In the genomic region with DNA sequence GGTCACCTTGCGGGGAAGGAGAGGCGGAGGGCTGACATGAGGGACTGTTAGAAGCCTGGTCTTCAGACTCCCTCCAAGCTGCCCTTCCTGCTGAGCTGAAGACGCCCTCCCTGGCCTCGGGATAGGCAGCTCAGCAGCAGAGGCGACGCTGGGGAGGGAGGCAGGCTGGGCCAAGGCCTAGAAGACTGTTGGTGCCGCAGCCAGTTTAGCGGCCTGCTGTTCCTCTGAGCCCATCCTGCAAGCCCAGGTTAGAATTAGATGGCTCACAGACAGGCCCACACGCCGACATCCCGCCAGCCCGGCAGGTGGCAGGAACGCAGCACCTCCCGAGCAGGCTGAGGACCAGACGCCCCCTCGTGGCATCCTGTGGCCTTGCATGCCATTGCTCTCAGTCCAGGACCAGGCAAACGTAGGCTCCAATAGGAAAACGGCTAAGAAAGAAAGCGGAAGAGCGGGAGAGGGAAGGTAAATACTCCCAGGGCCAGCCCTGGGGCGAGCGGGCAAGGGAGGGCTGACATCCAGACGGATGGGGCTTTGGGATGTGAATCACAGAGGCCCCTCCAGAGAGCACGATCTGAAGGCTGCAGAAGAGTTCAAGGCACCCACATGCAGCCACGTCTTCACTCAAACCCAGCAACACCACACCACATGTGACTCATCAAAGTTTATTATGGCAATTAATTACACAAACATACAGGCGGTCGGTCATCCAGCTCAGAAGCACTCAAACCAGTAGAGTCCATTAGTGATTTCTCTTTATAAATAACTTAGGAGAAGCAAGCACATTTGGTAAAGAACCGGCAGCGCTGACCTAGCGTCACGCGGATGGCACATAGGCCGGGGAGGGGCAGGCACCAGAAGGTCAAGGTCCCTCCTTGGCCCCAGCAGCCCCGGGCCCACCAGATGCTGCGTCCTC, we compare ENCODE assay signal across 8 cellular contexts. TPM values are rescaled to one million over a fixed set of nuclear protein-coding genes. Genes with fewer than 3 reads are reported as not detected.
DNase-seq lines count a peak whose midpoint lies in the region; ATAC-seq and TF ChIP-seq lines count a peak whose summit lies in the region.

No MANE protein-coding gene starts in this region.

- H2AFZ ChIP-seq in trophoblast cell (ENCODE audit: insufficient read depth, low read length, poor library complexity) = no peak overlapping the region

- no peak for TF ChIP-seq EP300 in gastroesophageal sphincter (IDR thresholded peaks at IDR 0.05)

- intact Hi-C loops in upper lobe of right lung (cut with DNase I) = no loop called here

- H3K79me1 ChIP-seq in trophoblast cell (ENCODE audit: low read length) = peaks cover 2% of the 10 kb centered on the region

- no peak overlapping the region for H3K4me2 ChIP-seq in trophoblast cell (ENCODE audit: low read length)

- DNase-seq in D341Med (ENCODE audit: low spot score) (peak; percentile 96), M059J (ENCODE audit: low read depth) (peak; percentile 97), trophoblast cell (peak; percentile 87 to 92), upper lobe of right lung (peak; percentile 93), NCI-H524 treated with DMSO at 0.1 percent for 48 hours (lab: John Stamatoyannopoulos, UW) (no peak)
- DNase-seq in activated T-helper 1 cell treated with anti-CD3 and anti-CD28 coated beads, Interleukin-2, amount 50 U/mL, for 16 hours (ENCODE audit: low read depth in 1 of 2, low spot score in 1 of 2) = peak; percentile 81 to 84

- peaks cover 0 to 46% of the 10 kb centered on the region in 2 donors for H3K36me3 ChIP-seq in gastroesophageal sphincter
- H3K36me3 ChIP-seq in trophoblast cell (ENCODE audit: control insufficient read depth in 1 of 2, insufficient read depth in 2 of 2, low read length in 2 of 2) = peaks cover 24 to 26% of the 10 kb centered on the region in 2 experiments
- H3K36me3 ChIP-seq in upper lobe of right lung = peaks cover 24% of the 10 kb centered on the region

- H3K23ac ChIP-seq in trophoblast cell (ENCODE audit: low read length) = no peak overlapping the region

- H3K79me2 ChIP-seq in trophoblast cell (ENCODE audit: control insufficient read depth, insufficient read depth, low read length, poor library complexity) = peaks cover 2% of the 10 kb centered on the region

- H3K27ac ChIP-seq in gastroesophageal sphincter (peak overlapping the region in 3 of 4 donors; percentile 73 to 77 (median 74)), trophoblast cell (ENCODE audit: low read depth, low read length) (no peak overlapping the region), upper lobe of right lung (peak overlapping the region; percentile 12)

- H4K91ac ChIP-seq in trophoblast cell (ENCODE audit: low read depth, low read length) = no peak overlapping the region

- no peak overlapping the region for H2BK120ac ChIP-seq in trophoblast cell (ENCODE audit: insufficient read depth, low read length, poor library complexity)

- H3K27me3 ChIP-seq in gastroesophageal sphincter = no peaks in the 10 kb centered on the region
- H3K27me3 ChIP-seq in trophoblast cell (ENCODE audit: insufficient read depth, low read length) = no peaks in the 10 kb centered on the region
- no peaks in the 10 kb centered on the region for H3K27me3 ChIP-seq in upper lobe of right lung

- H4K12ac ChIP-seq in trophoblast cell (ENCODE audit: low read depth, low read length) = no peak overlapping the region

- H2AK5ac ChIP-seq in trophoblast cell (ENCODE audit: low read length) = no peak overlapping the region

- no peak overlapping the region for H3K9ac ChIP-seq in trophoblast cell (ENCODE audit: low read length)

- TF ChIP-seq CTCF in gastroesophageal sphincter (IDR thresholded peaks at IDR 0.05) (peak in 3 of 4 experiments; percentile 99 to 100 (median 99)), upper lobe of right lung (IDR thresholded peaks at IDR 0.05) (peak; percentile 99)

- H3K9me3 ChIP-seq in gastroesophageal sphincter (no peaks in the 10 kb centered on the region), trophoblast cell (ENCODE audit: insufficient read depth, low read depth, low read length) (no peaks in the 10 kb centered on the region), upper lobe of right lung (no peaks in the 10 kb centered on the region)

- H3K4me1 ChIP-seq in gastroesophageal sphincter (peaks cover 0 to 34% (median 8%) of the 10 kb centered on the region in 3 donors), trophoblast cell (ENCODE audit: control insufficient read depth in 1 of 2, insufficient read depth in 2 of 2, low read length in 2 of 2) (peaks cover 9 to 14% of the 10 kb centered on the region in 2 experiments), upper lobe of right lung (peaks cover 10% of the 10 kb centered on the region)

- no peak overlapping the region for H2BK12ac ChIP-seq in trophoblast cell (ENCODE audit: low read length)

- H3K4ac ChIP-seq in trophoblast cell (ENCODE audit: low read depth, low read length) = no peak overlapping the region

- H2BK5ac ChIP-seq in trophoblast cell (ENCODE audit: low read depth, low read length, poor library complexity) = no peak overlapping the region

- ATAC-seq in GM21786 (IDR thresholded peaks at IDR 0.05; ENCODE audit: unreplicated experiment) (peak; percentile 83), gastroesophageal sphincter (peak; percentile 87), upper lobe of right lung (peak; percentile 97)

- WGBS in gastroesophageal sphincter (ENCODE audit: low coverage in 1 of 2), 2 donors = 17% methylated on average over 22 of the region's 35 CpGs; no CpG with 5 or more reads in 1 of the 2 donors
- no CpG with 5 or more reads among the region's 35 CpGs for WGBS in trophoblast cell (ENCODE audit: extremely low coverage, insufficient coverage, insufficient read length)

- H3K4me3 ChIP-seq in gastroesophageal sphincter (peak overlapping the region in 1 of 2 donors; percentile 39), trophoblast cell (ENCODE audit: low read depth, low read length) (no peak overlapping the region), upper lobe of right lung (no peak overlapping the region)

- no peak overlapping the region for H3K14ac ChIP-seq in trophoblast cell (ENCODE audit: low read length)

- H4K8ac ChIP-seq in trophoblast cell (ENCODE audit: low read depth, low read length) = no peak overlapping the region

- no peak overlapping the region for H3K18ac ChIP-seq in trophoblast cell (ENCODE audit: low read length)

- no peak for TF ChIP-seq POLR2A in gastroesophageal sphincter (IDR thresholded peaks at IDR 0.05)

RNA-seq across cellular contexts. Expression of a gene that starts 27.6 kb away (rescaled TPM):
- not detected in 2 replicates for total RNA-seq in M059J (2014; rRNA removed; shearing (Covaris generic))
- total RNA-seq in gastroesophageal sphincter (under 1 TPM; 0.31 to 0.62 (median 0.44) TPM), upper lobe of right lung (2.5 TPM)
- 0.01 TPM in 1 of 2 replicates, not detected in the other for polyA plus RNA-seq in trophoblast cell (2013)

RNA-seq across cellular contexts. Expression of a gene that starts 31.4 kb away (rescaled TPM):
- 8.0 and 15.1 TPM in 2 replicates for total RNA-seq in M059J (2014; rRNA removed; shearing (Covaris generic))
- total RNA-seq in gastroesophageal sphincter (10 to 100 TPM; 19.1 to 41.9 (median 25.5) TPM), upper lobe of right lung (30.2 TPM)
- 26.9 and 27.6 TPM in 2 replicates for polyA plus RNA-seq in trophoblast cell (2013)
